1 cellular context compared by ENCODE assay signal in the genomic region with DNA sequence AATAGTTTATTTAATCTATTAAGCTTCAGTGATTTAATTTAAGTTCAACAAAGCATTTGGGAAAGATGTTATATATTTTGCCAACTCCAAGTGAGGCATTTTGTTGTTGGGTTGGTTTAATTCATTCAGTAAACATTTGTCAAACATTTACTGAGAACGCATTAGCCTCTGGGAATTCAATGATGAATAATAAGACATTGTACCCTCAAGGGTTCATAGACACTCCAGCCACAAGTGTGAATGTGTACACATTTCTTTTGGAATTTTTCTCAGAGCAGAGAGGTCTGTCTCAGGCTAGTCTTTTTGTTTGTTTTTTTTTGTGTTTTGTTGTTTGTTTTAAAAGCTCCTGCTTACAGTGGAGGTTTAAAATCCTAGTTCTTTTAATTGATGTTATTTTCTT.
TF ChIP-seq lines count a peak whose summit lies in the region.

No MANE protein-coding gene starts in this region.

TF ChIP-seq in IMR-90, 13 proteins besides CTCF, POLR2A, EP300 and RAD21 (continued from another document):
- TF ChIP-seq, protein P1, sequence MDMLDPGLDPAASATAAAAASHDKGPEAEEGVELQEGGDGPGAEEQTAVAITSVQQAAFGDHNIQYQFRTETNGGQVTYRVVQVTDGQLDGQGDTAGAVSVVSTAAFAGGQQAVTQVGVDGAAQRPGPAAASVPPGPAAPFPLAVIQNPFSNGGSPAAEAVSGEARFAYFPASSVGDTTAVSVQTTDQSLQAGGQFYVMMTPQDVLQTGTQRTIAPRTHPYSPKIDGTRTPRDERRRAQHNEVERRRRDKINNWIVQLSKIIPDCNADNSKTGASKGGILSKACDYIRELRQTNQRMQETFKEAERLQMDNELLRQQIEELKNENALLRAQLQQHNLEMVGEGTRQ (IDR thresholded peaks at IDR 0.05; ENCODE audit: low read depth, low read length) = no peak
- no peak for TF ChIP-seq CEBPB (IDR thresholded peaks at IDR 0.05; ENCODE audit: low read depth, low read length)
- no peak for TF ChIP-seq MAZ (IDR thresholded peaks at IDR 0.05; ENCODE audit: borderline replicate concordance, low read depth, low read length)
- no peak for TF ChIP-seq BHLHE40 (IDR thresholded peaks at IDR 0.05; ENCODE audit: low read depth, low read length)
